Comparison of ENCODE assay signal across 1 cellular context in the genomic region with DNA sequence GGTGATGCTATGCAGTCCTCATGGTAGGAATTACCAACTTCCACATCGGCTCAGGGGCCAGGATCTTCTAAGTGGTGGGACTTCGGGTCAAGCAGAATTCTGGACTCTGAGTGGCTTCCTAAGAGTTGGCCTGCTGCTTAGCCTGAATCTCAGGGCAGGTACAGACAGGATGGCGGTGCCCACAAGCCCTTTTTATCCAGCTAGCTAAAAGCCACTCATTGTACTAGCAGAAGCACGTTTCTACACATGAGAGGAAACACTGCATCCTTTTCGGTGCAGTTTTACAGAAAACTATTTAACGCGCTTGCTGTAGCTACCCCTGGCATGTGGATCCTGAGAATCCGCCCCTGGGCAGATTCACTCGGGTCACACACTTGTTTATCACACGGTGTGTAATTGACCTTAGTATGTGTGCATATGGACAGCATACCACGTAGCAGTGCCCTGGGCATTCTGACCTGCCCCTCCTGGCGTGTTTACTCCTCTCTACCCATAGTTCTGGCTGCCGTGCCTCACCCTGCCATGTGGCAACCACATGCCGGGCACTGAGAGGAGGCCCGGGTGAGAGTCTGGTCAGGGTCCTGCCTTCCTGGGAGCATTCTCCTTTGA.
TF ChIP-seq lines count a peak whose summit lies in the region.

No MANE protein-coding gene starts in this region.

TF ChIP-seq in H1, 55 proteins besides CTCF, POLR2A, EP300 and RAD21:
- TF ChIP-seq BCL11A (IDR thresholded peaks at IDR 0.05; ENCODE audit: low read depth in 2 of 2, low read length in 2 of 2) (no peak), GTF2F1 (IDR thresholded peaks at IDR 0.05; ENCODE audit: borderline replicate concordance, low read depth, low read length) (no peak), SIX5 (IDR thresholded peaks at IDR 0.05; ENCODE audit: low read depth, low read length) (no peak), ASH2L (IDR thresholded peaks at IDR 0.05; ENCODE audit: low read length) (no peak), CHD2 (IDR thresholded peaks at IDR 0.05; ENCODE audit: low read length) (no peak), EZH2 (IDR thresholded peaks at IDR 0.05; ENCODE audit: low read depth, low read length, severe bottlenecking) (no peak), HDAC6 (IDR thresholded peaks at IDR 0.05; ENCODE audit: low read depth, low read length) (no peak), SRF (IDR thresholded peaks at IDR 0.05; ENCODE audit: low read depth, low read length) (no peak), CHD1 (IDR thresholded peaks at IDR 0.05; ENCODE audit: low read depth, low read length) (no peak), ZNF274 (IDR thresholded peaks at IDR 0.05; ENCODE audit: borderline replicate concordance, extremely low read depth, low read length) (no peak), RFX5 (IDR thresholded peaks at IDR 0.05; ENCODE audit: borderline replicate concordance, low read depth, low read length) (no peak), GABPA (IDR thresholded peaks at IDR 0.05; ENCODE audit: borderline replicate concordance, insufficient read depth, low read length) (no peak), SAP30 (IDR thresholded peaks at IDR 0.05; ENCODE audit: insufficient read depth, insufficient replicate concordance, low read length) (no peak), SP2 (IDR thresholded peaks at IDR 0.05; ENCODE audit: low read length) (no peak), CBX5 (IDR thresholded peaks at IDR 0.05; ENCODE audit: low read depth, low read length) (no peak), YY1 (IDR thresholded peaks at IDR 0.05; ENCODE audit: low read depth, low read length) (no peak), POLR2AphosphoS5 (IDR thresholded peaks at IDR 0.05; ENCODE audit: low read depth, low read length) (no peak)
- TF ChIP-seq, protein P1, sequence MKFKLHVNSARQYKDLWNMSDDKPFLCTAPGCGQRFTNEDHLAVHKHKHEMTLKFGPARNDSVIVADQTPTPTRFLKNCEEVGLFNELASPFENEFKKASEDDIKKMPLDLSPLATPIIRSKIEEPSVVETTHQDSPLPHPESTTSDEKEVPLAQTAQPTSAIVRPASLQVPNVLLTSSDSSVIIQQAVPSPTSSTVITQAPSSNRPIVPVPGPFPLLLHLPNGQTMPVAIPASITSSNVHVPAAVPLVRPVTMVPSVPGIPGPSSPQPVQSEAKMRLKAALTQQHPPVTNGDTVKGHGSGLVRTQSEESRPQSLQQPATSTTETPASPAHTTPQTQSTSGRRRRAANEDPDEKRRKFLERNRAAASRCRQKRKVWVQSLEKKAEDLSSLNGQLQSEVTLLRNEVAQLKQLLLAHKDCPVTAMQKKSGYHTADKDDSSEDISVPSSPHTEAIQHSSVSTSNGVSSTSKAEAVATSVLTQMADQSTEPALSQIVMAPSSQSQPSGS (IDR thresholded peaks at IDR 0.05; ENCODE audit: low read length): no peak
